8 cellular contexts compared by ENCODE assay signal in genomic region chr18:21741511-21742322, GRCh38. TPM values are rescaled to one million over a fixed set of nuclear protein-coding genes. Genes with fewer than 3 reads are reported as not detected.
DNase-seq lines count a peak whose midpoint lies in the region; ATAC-seq, FAIRE-seq and TF ChIP-seq lines count a peak whose summit lies in the region.

No MANE protein-coding gene starts in this region.

- intact Hi-C loops in sigmoid colon (cut with DNase I) = loop anchor here (2.0 to 10.0 kb wide), 5 partner anchors 57 to 629 kb away; partner anchors contain the start of genes ESCO1 and SNRPD1

- ATAC-seq in A549 (peak; percentile 9 to 56; a peak in 5 of 6 replicates), HG03025 (IDR thresholded peaks at IDR 0.05; ENCODE audit: low FRiP score, unreplicated experiment) (peak; percentile 21)

- peaks cover 8% of the 10 kb centered on the region; the same call in 2 of the 3 replicates for H3K4me1 ChIP-seq in A549
- peaks cover 18% of the 10 kb centered on the region for H3K4me1 ChIP-seq in adipocyte (ENCODE audit: control insufficient read depth, insufficient read depth, low read length)
- H3K4me1 ChIP-seq in sigmoid colon = peaks cover 0 to 20% (median 13%) of the 10 kb centered on the region in 4 donors

- CTCF ChIA-PET in A549 (lab: Yijun Ruan, JAX) = interaction anchor here (1.3 kb wide), 1 partner anchor 141 kb away, joined by 3 read pairs; the partner anchor contains the start of gene ESCO1

- in situ Hi-C loops in GM13977 (cut with MboI; ENCODE audit: low pct_unique_long_range_greater_than_20kb, low sequenced_read_pairs, unreplicated experiment) = no loop called here

- FAIRE-seq in A549 (lab: Jason Lieb, UNC) = no peak

- no peaks in the 10 kb centered on the region for H3K36me3 ChIP-seq in adipocyte (ENCODE audit: control insufficient read depth, insufficient read depth, low read length, severe bottlenecking)
- H3K36me3 ChIP-seq in sigmoid colon = no peaks in the 10 kb centered on the region

- POLR2A ChIA-PET in A549 (lab: Yijun Ruan, JAX) = interaction anchor here (1.0 to 1.8 kb wide), 3 partner anchors 10 to 142 kb away, joined by 3 to 9 read pairs (median 3); partner anchors contain the start of gene ESCO1

- H3K4me3 ChIP-seq in A549 (peak overlapping the region; percentile 92), adipocyte (ENCODE audit: low read length) (peak overlapping the region; percentile 88), sigmoid colon (peak overlapping the region; percentile 84 to 97 (median 88))

- WGBS in A549 (ENCODE audit: missing lambda C conversion rate) = 3% methylated on average over 10 of the region's 60 CpGs
- 1 to 2% methylated on average over 60 of the region's 60 CpGs for WGBS in sigmoid colon, 2 donors

- peak overlapping the region; percentile 77 for H3K4me2 ChIP-seq in A549

- H3K9me3 ChIP-seq in A549 = no peaks in the 10 kb centered on the region
- no peaks in the 10 kb centered on the region for H3K9me3 ChIP-seq in adipocyte (ENCODE audit: control insufficient read depth, low read length)
- H3K9me3 ChIP-seq in sigmoid colon = no peaks in the 10 kb centered on the region

- TF ChIP-seq EP300 in A549 (IDR thresholded peaks at IDR 0.05) = no peak
- TF ChIP-seq EP300 in sigmoid colon (IDR thresholded peaks at IDR 0.05) = no peak

- DNase-seq in A549 (ENCODE audit: low read depth in 1 of 2, low spot score in 1 of 2) = peak in 1 of 2 experiments; percentile 4
- DNase-seq in GM13977 (ENCODE audit: low spot score) = peak; percentile 36
- peak; percentile 81 for DNase-seq in OCI-M1 (lab: John Stamatoyannopoulos, UW)
- peak; percentile 50 for DNase-seq in adipocyte (ENCODE audit: low read depth)
- peak in 26 of 51 donors; percentile 8 to 56 (median 37) for DNase-seq in hypothalamus (lab: John Stamatoyannopoulos, UW)
- DNase-seq in sigmoid colon = peak; percentile 78
- DNase-seq in NCI-H187 treated with DMSO at 0.1 percent for 48 hours (lab: John Stamatoyannopoulos, UW) = no peak

- TF ChIP-seq CTCF in A549 (IDR thresholded peaks at IDR 0.05) (no peak), GM13977 (IDR thresholded peaks at IDR 0.05; ENCODE audit: extremely low read depth, insufficient read depth, missing control alignments) (no peak), sigmoid colon (IDR thresholded peaks at IDR 0.05) (no peak)

- H3K27me3 ChIP-seq in adipocyte (replicated peaks; ENCODE audit: control insufficient read depth, insufficient read depth, low read length) (no peaks in the 10 kb centered on the region), sigmoid colon (no peaks in the 10 kb centered on the region)

- peak overlapping the region; percentile 91 for H3K9ac ChIP-seq in adipocyte (ENCODE audit: low read length)

- H3K27ac ChIP-seq in A549 (peak overlapping the region; percentile 94 to 100), sigmoid colon (peak overlapping the region; percentile 92 to 99 (median 99))

- no peak for TF ChIP-seq RAD21 in A549 (conservative IDR thresholded peaks at IDR 0.05 in 1 of 2, IDR thresholded peaks at IDR 0.05 in 1 of 2)

- TF ChIP-seq POLR2A in A549 (IDR thresholded peaks at IDR 0.05; ENCODE audit: low read length) (no peak), sigmoid colon (IDR thresholded peaks at IDR 0.05) (no peak)

TF ChIP-seq in A549, 52 proteins besides CTCF, POLR2A, EP300 and RAD21:
- TF ChIP-seq EHMT2 (IDR thresholded peaks at IDR 0.05; ENCODE audit: low read depth) = no peak
- TF ChIP-seq, protein P1, sequence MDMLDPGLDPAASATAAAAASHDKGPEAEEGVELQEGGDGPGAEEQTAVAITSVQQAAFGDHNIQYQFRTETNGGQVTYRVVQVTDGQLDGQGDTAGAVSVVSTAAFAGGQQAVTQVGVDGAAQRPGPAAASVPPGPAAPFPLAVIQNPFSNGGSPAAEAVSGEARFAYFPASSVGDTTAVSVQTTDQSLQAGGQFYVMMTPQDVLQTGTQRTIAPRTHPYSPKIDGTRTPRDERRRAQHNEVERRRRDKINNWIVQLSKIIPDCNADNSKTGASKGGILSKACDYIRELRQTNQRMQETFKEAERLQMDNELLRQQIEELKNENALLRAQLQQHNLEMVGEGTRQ (IDR thresholded peaks at IDR 0.05) = no peak
- TF ChIP-seq ZC3H11A (IDR thresholded peaks at IDR 0.05) = no peak
- no peak for TF ChIP-seq HDAC2 (IDR thresholded peaks at IDR 0.05)
- no peak for TF ChIP-seq FOSL2 (IDR thresholded peaks at IDR 0.05)
- no peak for TF ChIP-seq FOSL2 (CRISPR knock-in tag; IDR thresholded peaks at IDR 0.05)
- TF ChIP-seq NPAS2 (CRISPR knock-in tag; IDR thresholded peaks at IDR 0.05; ENCODE audit: borderline replicate concordance) = no peak
- no peak for TF ChIP-seq BHLHE40 (IDR thresholded peaks at IDR 0.05; ENCODE audit: low read depth, low read length)
- no peak for TF ChIP-seq POLR2AphosphoS2 (conservative IDR thresholded peaks at IDR 0.05; ENCODE audit: low read length)
- no peak for TF ChIP-seq FOXS1 (CRISPR knock-in tag; IDR thresholded peaks at IDR 0.05)
- TF ChIP-seq KDM1A (IDR thresholded peaks at IDR 0.05; ENCODE audit: low read depth) = no peak
- TF ChIP-seq, protein P2, sequence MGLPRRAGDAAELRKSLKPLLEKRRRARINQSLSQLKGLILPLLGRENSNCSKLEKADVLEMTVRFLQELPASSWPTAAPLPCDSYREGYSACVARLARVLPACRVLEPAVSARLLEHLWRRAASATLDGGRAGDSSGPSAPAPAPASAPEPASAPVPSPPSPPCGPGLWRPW (IDR thresholded peaks at IDR 0.05) = no peak
- no peak for TF ChIP-seq ESRRA (IDR thresholded peaks at IDR 0.05; ENCODE audit: borderline replicate concordance, low read length)
- no peak for TF ChIP-seq HOXB5 (CRISPR knock-in tag; IDR thresholded peaks at IDR 0.05)
- no peak for TF ChIP-seq RNF2 (IDR thresholded peaks at IDR 0.05; ENCODE audit: borderline replicate concordance, low read depth)
- TF ChIP-seq, protein P3, sequence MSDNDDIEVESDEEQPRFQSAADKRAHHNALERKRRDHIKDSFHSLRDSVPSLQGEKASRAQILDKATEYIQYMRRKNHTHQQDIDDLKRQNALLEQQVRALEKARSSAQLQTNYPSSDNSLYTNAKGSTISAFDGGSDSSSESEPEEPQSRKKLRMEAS (IDR thresholded peaks at IDR 0.05) = no peak; the same call in 1 of the 2 replicates
- TF ChIP-seq, protein P4, sequence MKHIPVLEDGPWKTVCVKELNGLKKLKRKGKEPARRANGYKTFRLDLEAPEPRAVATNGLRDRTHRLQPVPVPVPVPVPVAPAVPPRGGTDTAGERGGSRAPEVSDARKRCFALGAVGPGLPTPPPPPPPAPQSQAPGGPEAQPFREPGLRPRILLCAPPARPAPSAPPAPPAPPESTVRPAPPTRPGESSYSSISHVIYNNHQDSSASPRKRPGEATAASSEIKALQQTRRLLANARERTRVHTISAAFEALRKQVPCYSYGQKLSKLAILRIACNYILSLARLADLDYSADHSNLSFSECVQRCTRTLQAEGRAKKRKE (CRISPR knock-in tag; IDR thresholded peaks at IDR 0.05; ENCODE audit: low read depth) = no peak

RNA-seq across cellular contexts. Expression of gene MIB1, which starts 1.1 kb away (rescaled TPM):
- polyA plus RNA-seq in A549 (2011; rRNA removed) (20.3 and 22.2 TPM in 2 replicates), A549 (2017; fragmentation: RNase III; extraction: RNeasy Plus Mini Kit Qiagen cat#74134 plus additional on column Dnase treatment) (8.4 to 9.7 TPM (median 9.6 TPM) in 3 replicates), sigmoid colon (1 to 10 TPM; 4.2 to 6.1 (median 4.6) TPM)
- polyA plus RNA-seq in A549 (2012; cell fraction: cytosol; rRNA removed) = 1.8 and 2.0 TPM in 2 replicates
- 1.5 and 2.3 TPM in 2 replicates for polyA plus RNA-seq in A549 (2012; cell fraction: nucleus; rRNA removed)
- polyA minus RNA-seq in A549 (2011; rRNA and poly(A)+ RNA removed) = 51.8 and 53.5 TPM in 2 replicates
- 10 to 100 TPM; 31.9 to 45.7 (median 38.7) TPM for total RNA-seq in sigmoid colon

RNA-seq across cellular contexts. Expression of gene ABHD3, which starts 37.1 kb away (rescaled TPM):
- polyA plus RNA-seq in A549 (2011; rRNA removed) = 24.4 and 24.7 TPM in 2 replicates
- 14.5 and 15.6 TPM in 2 replicates for polyA plus RNA-seq in A549 (2012; cell fraction: cytosol; rRNA removed)
- polyA plus RNA-seq in A549 (2012; cell fraction: nucleus; rRNA removed) = 15.9 and 21.2 TPM in 2 replicates
- polyA plus RNA-seq in A549 (2017; fragmentation: RNase III; extraction: RNeasy Plus Mini Kit Qiagen cat#74134 plus additional on column Dnase treatment) = 20.9 to 28.0 TPM (median 23.7 TPM) in 3 replicates
- 10.6 and 14.1 TPM in 2 replicates for polyA minus RNA-seq in A549 (2011; rRNA and poly(A)+ RNA removed)
- 10 to 100 TPM in 2 of 4 donors, 1 to 10 TPM in 2; 7.2 to 11.7 (median 9.0) TPM for total RNA-seq in sigmoid colon
- polyA plus RNA-seq in sigmoid colon = 10 to 100 TPM; 23.4 to 72.8 (median 37.2) TPM
